1 cellular context compared by ENCODE assay signal in the genomic region with DNA sequence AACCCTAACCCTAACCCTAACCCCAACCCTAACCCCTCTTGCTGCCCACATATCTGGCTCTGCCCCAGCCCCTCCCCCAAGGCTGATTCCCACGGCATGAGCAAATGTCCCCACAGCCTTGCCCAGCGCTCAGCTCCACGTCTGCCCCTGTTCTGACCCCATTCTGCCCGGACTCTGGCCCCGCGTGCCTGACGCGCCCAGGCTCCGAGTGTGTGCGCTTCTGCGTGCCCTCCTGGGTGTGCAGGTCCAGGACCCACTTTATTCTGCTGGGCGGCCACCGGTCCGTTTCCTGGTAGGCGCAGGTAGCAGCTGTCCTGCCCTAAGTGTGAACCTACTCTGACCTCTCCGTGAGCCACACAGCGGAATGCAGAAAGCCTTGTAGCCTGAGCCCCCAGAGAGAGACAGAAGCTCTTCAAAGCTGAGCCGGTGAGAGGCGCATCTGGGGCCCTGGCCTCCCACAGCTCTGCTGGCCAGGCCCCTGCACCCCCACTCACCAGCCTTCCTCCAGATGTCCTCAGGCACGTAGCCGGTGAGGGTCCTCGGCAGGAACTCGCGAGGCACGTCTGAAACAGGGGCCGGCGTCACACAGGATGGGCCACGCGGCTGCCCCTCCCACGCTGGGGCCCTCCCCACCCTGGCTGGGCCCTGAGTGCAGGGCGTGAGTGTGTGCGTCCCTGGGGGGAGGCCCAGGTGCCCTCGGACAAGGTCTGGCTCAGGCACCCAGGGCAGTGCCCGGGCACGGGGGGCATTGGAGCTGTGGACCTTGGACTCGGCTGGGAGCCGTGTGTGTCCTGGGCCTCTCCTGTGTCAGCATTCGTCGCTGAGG.
TF ChIP-seq lines count a peak whose summit lies in the region.

No MANE protein-coding gene starts in this region.

TF ChIP-seq in K562, 482 proteins besides CTCF, POLR2A, EP300 and RAD21 (continues in another document):
- TF ChIP-seq, protein P1, sequence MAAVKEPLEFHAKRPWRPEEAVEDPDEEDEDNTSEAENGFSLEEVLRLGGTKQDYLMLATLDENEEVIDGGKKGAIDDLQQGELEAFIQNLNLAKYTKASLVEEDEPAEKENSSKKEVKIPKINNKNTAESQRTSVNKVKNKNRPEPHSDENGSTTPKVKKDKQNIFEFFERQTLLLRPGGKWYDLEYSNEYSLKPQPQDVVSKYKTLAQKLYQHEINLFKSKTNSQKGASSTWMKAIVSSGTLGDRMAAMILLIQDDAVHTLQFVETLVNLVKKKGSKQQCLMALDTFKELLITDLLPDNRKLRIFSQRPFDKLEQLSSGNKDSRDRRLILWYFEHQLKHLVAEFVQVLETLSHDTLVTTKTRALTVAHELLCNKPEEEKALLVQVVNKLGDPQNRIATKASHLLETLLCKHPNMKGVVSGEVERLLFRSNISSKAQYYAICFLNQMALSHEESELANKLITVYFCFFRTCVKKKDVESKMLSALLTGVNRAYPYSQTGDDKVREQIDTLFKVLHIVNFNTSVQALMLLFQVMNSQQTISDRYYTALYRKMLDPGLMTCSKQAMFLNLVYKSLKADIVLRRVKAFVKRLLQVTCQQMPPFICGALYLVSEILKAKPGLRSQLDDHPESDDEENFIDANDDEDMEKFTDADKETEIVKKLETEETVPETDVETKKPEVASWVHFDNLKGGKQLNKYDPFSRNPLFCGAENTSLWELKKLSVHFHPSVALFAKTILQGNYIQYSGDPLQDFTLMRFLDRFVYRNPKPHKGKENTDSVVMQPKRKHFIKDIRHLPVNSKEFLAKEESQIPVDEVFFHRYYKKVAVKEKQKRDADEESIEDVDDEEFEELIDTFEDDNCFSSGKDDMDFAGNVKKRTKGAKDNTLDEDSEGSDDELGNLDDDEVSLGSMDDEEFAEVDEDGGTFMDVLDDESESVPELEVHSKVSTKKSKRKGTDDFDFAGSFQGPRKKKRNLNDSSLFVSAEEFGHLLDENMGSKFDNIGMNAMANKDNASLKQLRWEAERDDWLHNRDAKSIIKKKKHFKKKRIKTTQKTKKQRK (IDR thresholded peaks at IDR 0.05; ENCODE audit: borderline replicate concordance, low read depth, low read length), result no peak
- no peak for TF ChIP-seq PYGO2 (tag; IDR thresholded peaks at IDR 0.05)
- no peak for TF ChIP-seq ZBTB7A (IDR thresholded peaks at IDR 0.05; ENCODE audit: borderline replicate concordance, control insufficient read depth, low read depth, low read length)
- peak; percentile 54 for TF ChIP-seq RBM22 (IDR thresholded peaks at IDR 0.05; ENCODE audit: low read depth, low read length, poor library complexity, severe bottlenecking)
- TF ChIP-seq HNRNPL (IDR thresholded peaks at IDR 0.05; ENCODE audit: low read depth, low read length), result peak; percentile 70; the same call in 1 of the 2 replicates
- no peak for TF ChIP-seq MIER1 (IDR thresholded peaks at IDR 0.05; ENCODE audit: low read depth)
- peak; percentile 57 for TF ChIP-seq POLR2G (IDR thresholded peaks at IDR 0.05; ENCODE audit: low read depth, low read length)
- TF ChIP-seq, protein P2, sequence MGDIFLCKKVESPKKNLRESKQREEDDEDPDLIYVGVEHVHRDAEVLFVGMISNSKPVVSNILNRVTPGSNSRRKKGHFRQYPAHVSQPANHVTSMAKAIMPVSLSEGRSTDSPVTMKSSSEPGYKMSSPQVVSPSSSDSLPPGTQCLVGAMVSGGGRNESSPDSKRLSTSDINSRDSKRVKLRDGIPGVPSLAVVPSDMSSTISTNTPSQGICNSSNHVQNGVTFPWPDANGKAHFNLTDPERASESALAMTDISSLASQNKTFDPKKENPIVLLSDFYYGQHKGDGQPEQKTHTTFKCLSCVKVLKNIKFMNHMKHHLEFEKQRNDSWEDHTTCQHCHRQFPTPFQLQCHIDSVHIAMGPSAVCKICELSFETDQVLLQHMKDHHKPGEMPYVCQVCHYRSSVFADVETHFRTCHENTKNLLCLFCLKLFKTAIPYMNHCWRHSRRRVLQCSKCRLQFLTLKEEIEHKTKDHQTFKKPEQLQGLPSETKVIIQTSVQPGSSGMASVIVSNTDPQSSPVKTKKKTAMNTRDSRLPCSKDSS (IDR thresholded peaks at IDR 0.05; ENCODE audit: low read depth, partially characterized antibody), result no peak
- TF ChIP-seq GTF2A2 (tag; IDR thresholded peaks at IDR 0.05), result no peak
- no peak for TF ChIP-seq PPARD (CRISPR knock-in tag; IDR thresholded peaks at IDR 0.05)
- no peak for TF ChIP-seq SMC3 (conservative IDR thresholded peaks at IDR 0.05; ENCODE audit: insufficient read depth, low read depth, low read length)
- TF ChIP-seq, protein P3, sequence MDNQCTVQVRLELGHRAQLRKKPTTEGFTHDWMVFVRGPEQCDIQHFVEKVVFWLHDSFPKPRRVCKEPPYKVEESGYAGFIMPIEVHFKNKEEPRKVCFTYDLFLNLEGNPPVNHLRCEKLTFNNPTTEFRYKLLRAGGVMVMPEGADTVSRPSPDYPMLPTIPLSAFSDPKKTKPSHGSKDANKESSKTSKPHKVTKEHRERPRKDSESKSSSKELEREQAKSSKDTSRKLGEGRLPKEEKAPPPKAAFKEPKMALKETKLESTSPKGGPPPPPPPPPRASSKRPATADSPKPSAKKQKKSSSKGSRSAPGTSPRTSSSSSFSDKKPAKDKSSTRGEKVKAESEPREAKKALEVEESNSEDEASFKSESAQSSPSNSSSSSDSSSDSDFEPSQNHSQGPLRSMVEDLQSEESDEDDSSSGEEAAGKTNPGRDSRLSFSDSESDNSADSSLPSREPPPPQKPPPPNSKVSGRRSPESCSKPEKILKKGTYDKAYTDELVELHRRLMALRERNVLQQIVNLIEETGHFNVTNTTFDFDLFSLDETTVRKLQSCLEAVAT (IDR thresholded peaks at IDR 0.05), result no peak
- TF ChIP-seq ZNF699 (CRISPR knock-in tag; IDR thresholded peaks at IDR 0.05; ENCODE audit: insufficient replicate concordance), result no peak
- TF ChIP-seq ZNF589 (CRISPR knock-in tag; IDR thresholded peaks at IDR 0.05; ENCODE audit: low read depth), result no peak
- TF ChIP-seq ZNF140 (CRISPR knock-in tag; IDR thresholded peaks at IDR 0.05), result no peak
- TF ChIP-seq BCOR (IDR thresholded peaks at IDR 0.05), result no peak
- TF ChIP-seq, protein P4, sequence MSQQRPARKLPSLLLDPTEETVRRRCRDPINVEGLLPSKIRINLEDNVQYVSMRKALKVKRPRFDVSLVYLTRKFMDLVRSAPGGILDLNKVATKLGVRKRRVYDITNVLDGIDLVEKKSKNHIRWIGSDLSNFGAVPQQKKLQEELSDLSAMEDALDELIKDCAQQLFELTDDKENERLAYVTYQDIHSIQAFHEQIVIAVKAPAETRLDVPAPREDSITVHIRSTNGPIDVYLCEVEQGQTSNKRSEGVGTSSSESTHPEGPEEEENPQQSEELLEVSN (IDR thresholded peaks at IDR 0.05; ENCODE audit: borderline replicate concordance in 1 of 2, extremely low read depth in 1 of 2, insufficient read depth in 1 of 2, insufficient read length in 1 of 2, low read depth in 1 of 2, low read length in 1 of 2, poor library complexity in 1 of 2, severe bottlenecking in 1 of 2), result no peak
- TF ChIP-seq, protein P5, sequence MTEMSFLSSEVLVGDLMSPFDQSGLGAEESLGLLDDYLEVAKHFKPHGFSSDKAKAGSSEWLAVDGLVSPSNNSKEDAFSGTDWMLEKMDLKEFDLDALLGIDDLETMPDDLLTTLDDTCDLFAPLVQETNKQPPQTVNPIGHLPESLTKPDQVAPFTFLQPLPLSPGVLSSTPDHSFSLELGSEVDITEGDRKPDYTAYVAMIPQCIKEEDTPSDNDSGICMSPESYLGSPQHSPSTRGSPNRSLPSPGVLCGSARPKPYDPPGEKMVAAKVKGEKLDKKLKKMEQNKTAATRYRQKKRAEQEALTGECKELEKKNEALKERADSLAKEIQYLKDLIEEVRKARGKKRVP (CRISPR knock-in tag; IDR thresholded peaks at IDR 0.05), result no peak
- TF ChIP-seq, protein P6, sequence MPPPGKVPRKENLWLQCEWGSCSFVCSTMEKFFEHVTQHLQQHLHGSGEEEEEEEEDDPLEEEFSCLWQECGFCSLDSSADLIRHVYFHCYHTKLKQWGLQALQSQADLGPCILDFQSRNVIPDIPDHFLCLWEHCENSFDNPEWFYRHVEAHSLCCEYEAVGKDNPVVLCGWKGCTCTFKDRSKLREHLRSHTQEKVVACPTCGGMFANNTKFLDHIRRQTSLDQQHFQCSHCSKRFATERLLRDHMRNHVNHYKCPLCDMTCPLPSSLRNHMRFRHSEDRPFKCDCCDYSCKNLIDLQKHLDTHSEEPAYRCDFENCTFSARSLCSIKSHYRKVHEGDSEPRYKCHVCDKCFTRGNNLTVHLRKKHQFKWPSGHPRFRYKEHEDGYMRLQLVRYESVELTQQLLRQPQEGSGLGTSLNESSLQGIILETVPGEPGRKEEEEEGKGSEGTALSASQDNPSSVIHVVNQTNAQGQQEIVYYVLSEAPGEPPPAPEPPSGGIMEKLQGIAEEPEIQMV (tag; conservative IDR thresholded peaks at IDR 0.05; ENCODE audit: low read depth), result no peak
- TF ChIP-seq, protein P7, sequence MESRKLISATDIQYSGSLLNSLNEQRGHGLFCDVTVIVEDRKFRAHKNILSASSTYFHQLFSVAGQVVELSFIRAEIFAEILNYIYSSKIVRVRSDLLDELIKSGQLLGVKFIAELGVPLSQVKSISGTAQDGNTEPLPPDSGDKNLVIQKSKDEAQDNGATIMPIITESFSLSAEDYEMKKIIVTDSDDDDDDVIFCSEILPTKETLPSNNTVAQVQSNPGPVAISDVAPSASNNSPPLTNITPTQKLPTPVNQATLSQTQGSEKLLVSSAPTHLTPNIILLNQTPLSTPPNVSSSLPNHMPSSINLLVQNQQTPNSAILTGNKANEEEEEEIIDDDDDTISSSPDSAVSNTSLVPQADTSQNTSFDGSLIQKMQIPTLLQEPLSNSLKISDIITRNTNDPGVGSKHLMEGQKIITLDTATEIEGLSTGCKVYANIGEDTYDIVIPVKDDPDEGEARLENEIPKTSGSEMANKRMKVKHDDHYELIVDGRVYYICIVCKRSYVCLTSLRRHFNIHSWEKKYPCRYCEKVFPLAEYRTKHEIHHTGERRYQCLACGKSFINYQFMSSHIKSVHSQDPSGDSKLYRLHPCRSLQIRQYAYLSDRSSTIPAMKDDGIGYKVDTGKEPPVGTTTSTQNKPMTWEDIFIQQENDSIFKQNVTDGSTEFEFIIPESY (CRISPR knock-in tag; IDR thresholded peaks at IDR 0.05), result peak; percentile 53
- TF ChIP-seq PRPF4 (IDR thresholded peaks at IDR 0.05; ENCODE audit: insufficient read depth, low read depth, low read length, poor library complexity, severe bottlenecking), result no peak
- TF ChIP-seq, protein P8, sequence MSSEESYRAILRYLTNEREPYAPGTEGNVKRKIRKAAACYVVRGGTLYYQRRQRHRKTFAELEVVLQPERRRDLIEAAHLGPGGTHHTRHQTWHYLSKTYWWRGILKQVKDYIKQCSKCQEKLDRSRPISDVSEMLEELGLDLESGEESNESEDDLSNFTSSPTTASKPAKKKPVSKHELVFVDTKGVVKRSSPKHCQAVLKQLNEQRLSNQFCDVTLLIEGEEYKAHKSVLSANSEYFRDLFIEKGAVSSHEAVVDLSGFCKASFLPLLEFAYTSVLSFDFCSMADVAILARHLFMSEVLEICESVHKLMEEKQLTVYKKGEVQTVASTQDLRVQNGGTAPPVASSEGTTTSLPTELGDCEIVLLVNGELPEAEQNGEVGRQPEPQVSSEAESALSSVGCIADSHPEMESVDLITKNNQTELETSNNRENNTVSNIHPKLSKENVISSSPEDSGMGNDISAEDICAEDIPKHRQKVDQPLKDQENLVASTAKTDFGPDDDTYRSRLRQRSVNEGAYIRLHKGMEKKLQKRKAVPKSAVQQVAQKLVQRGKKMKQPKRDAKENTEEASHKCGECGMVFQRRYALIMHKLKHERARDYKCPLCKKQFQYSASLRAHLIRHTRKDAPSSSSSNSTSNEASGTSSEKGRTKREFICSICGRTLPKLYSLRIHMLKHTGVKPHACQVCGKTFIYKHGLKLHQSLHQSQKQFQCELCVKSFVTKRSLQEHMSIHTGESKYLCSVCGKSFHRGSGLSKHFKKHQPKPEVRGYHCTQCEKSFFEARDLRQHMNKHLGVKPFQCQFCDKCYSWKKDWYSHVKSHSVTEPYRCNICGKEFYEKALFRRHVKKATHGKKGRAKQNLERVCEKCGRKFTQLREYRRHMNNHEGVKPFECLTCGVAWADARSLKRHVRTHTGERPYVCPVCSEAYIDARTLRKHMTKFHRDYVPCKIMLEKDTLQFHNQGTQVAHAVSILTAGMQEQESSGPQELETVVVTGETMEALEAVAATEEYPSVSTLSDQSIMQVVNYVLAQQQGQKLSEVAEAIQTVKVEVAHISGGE (CRISPR knock-in tag; IDR thresholded peaks at IDR 0.05), result no peak
- no peak for TF ChIP-seq SRSF3 (IDR thresholded peaks at IDR 0.05; ENCODE audit: insufficient read depth, low read length)
- TF ChIP-seq, protein P9, sequence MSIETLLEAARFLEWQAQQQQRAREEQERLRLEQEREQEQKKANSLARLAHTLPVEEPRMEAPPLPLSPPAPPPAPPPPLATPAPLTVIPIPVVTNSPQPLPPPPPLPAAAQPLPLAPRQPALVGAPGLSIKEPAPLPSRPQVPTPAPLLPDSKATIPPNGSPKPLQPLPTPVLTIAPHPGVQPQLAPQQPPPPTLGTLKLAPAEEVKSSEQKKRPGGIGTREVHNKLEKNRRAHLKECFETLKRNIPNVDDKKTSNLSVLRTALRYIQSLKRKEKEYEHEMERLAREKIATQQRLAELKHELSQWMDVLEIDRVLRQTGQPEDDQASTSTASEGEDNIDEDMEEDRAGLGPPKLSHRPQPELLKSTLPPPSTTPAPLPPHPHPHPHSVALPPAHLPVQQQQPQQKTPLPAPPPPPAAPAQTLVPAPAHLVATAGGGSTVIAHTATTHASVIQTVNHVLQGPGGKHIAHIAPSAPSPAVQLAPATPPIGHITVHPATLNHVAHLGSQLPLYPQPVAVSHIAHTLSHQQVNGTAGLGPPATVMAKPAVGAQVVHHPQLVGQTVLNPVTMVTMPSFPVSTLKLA (conservative IDR thresholded peaks at IDR 0.05), result no peak
- TF ChIP-seq SUPT5H (IDR thresholded peaks at IDR 0.05), result 0 out of 2 replicates have a peak, but pooled peaks have one; percentile 31
- TF ChIP-seq KLF6 (CRISPR knock-in tag; IDR thresholded peaks at IDR 0.05; ENCODE audit: borderline replicate concordance), result no peak
- TF ChIP-seq DIDO1 (tag; IDR thresholded peaks at IDR 0.05; ENCODE audit: low read depth), result no peak
- TF ChIP-seq, protein P10, sequence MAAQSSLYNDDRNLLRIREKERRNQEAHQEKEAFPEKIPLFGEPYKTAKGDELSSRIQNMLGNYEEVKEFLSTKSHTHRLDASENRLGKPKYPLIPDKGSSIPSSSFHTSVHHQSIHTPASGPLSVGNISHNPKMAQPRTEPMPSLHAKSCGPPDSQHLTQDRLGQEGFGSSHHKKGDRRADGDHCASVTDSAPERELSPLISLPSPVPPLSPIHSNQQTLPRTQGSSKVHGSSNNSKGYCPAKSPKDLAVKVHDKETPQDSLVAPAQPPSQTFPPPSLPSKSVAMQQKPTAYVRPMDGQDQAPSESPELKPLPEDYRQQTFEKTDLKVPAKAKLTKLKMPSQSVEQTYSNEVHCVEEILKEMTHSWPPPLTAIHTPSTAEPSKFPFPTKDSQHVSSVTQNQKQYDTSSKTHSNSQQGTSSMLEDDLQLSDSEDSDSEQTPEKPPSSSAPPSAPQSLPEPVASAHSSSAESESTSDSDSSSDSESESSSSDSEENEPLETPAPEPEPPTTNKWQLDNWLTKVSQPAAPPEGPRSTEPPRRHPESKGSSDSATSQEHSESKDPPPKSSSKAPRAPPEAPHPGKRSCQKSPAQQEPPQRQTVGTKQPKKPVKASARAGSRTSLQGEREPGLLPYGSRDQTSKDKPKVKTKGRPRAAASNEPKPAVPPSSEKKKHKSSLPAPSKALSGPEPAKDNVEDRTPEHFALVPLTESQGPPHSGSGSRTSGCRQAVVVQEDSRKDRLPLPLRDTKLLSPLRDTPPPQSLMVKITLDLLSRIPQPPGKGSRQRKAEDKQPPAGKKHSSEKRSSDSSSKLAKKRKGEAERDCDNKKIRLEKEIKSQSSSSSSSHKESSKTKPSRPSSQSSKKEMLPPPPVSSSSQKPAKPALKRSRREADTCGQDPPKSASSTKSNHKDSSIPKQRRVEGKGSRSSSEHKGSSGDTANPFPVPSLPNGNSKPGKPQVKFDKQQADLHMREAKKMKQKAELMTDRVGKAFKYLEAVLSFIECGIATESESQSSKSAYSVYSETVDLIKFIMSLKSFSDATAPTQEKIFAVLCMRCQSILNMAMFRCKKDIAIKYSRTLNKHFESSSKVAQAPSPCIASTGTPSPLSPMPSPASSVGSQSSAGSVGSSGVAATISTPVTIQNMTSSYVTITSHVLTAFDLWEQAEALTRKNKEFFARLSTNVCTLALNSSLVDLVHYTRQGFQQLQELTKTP (IDR thresholded peaks at IDR 0.05; ENCODE audit: low read depth in 1 of 2, partially characterized antibody in 2 of 2), result no peak
